ENCODE assay signal across 23 cellular contexts in genomic region chr11:106386519-106386918, GRCh38.
"Had no signal": no experiment of that assay in that cellular context is flagged by ENCODE, and none has a peak within 500 bp of the region (broad histone marks: within the 10 kb centered on the region; RNA-seq: fewer than 3 reads in every experiment).

No MANE protein-coding gene starts in this region.

- H3K27ac ChIP-seq: HL-60, RWPE1, SJCRH30 had no signal

- DNase-seq: KBM-7, MV-4-11, NCI-H1048, NCI-H1105 treated with DMSO at 0.1 percent for 48 hours, NCI-H1417 treated with DMSO at 0.1 percent for 48 hours, NCI-H146, NCI-H187, NCI-H2029, NCI-H2081 treated with DMSO at 0.1 percent for 48 hours, NCI-H2171, NCI-H226, NCI-H446, NCI-H510A, NCI-H524 treated with DMSO at 0.1 percent for 48 hours, NCI-H69, NCI-H774, PC-3, SHP77 treated with DMSO at 0.1 percent for 48 hours, SJCRH30 had no signal

- H3K9me3 ChIP-seq: SJCRH30 had no signal

- H3K36me3 ChIP-seq: SJCRH30 had no signal

- H3K4me3 ChIP-seq: SJCRH30 had no signal

- H3K27me3 ChIP-seq: SJCRH30 had no signal

- ATAC-seq: Panc1, PC-3, SK-N-SH treated with all-trans-retinoic acid at 6 μM for 48 hours had no signal

- H3K4me1 ChIP-seq: SJCRH30 had no signal
